ENCODE assay signal across 1 cellular context in the genomic region with DNA sequence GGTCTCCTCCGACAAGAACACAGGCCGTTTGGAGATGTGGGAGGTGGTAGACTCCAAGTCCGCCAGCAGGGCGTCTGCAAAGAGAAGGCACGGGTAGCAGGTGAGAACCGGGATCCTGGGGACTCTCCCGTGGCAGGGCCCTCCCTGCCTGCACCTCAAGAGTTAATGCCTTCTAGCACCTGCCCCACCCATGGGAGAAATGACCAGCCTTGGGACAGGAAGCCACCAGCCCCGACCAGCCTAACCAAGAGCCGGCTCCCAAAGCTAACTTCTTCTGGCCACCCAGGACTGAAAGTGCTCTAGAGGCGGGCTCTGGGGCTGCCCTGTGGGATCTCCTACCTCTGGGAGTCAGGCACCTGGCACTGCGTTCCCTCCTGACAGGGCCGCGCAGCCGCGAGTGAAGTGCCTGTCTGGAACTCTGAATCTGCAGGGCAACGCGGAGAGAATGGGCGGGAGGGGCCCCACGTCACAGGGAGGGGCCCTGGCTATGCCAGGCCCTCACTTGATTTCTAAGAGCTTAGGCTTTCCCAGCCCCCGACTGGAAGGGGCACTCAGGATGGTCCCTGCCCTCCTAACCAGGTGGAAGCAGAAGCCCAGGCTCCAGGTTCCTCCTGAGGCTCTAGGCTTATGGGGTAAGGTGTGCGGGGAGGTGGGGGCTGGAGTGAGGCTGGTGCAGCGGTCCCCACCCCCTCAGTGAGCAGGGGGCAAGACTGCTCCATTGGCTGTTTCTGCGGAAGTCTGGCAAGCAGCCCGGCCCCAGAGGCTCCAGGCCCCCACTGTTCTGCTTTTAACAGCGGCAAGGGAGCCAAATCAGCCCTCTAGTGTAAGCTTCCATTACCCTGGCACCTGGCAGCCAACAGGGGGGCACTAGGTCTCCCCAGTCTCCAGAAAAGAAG.
TF ChIP-seq lines count a peak whose summit lies in the region.

No MANE protein-coding gene starts in this region.

TF ChIP-seq in H1, 55 proteins besides CTCF, POLR2A, EP300 and RAD21:
- TF ChIP-seq TAF1 (IDR thresholded peaks at IDR 0.05; ENCODE audit: low read depth, low read length) (no peak), CHD1 (IDR thresholded peaks at IDR 0.05; ENCODE audit: low read depth, low read length) (no peak), CHD2 (IDR thresholded peaks at IDR 0.05; ENCODE audit: low read length) (no peak), KDM5A (IDR thresholded peaks at IDR 0.05; ENCODE audit: low read length) (no peak), SIN3A (conservative IDR thresholded peaks at IDR 0.05 in 1 of 2, IDR thresholded peaks at IDR 0.05 in 1 of 2; ENCODE audit: low read depth in 1 of 2, low read length in 2 of 2) (no peak)
